ENCODE assay signal across 17 cellular contexts in genomic region chr15:36323607-36324006, GRCh38.
DNase-seq lines count a peak whose midpoint lies in the region; ATAC-seq and TF ChIP-seq lines count a peak whose summit lies in the region.
"Had no signal": no experiment of that assay in that cellular context is flagged by ENCODE, and none has a peak within 500 bp of the region (broad histone marks: within the 10 kb centered on the region; RNA-seq: fewer than 3 reads in every experiment).

No MANE protein-coding gene starts in this region.

- no peak for TF ChIP-seq CTCF in astrocyte of the cerebellum (IDR thresholded peaks at IDR 0.05; ENCODE audit: low read depth, low read length, missing control alignments)

- peaks cover 4% of the 10 kb centered on the region for H3K9me3 Mint-ChIP-seq in stimulated activated effector memory CD8-positive, alpha-beta T cell treated with anti-CD3 and anti-CD28 coated beads, Interleukin-12 subunit alpha, Interleukin-12 subunit beta, amount 100 ng/mL, for 72 hours

- H3K36me3 Mint-ChIP-seq in stimulated activated effector memory CD8-positive, alpha-beta T cell treated with anti-CD3 and anti-CD28 coated beads, Interleukin-12 subunit alpha, Interleukin-12 subunit beta, amount 100 ng/mL, for 72 hours, result no peaks in the 10 kb centered on the region

- H3K4me1 Mint-ChIP-seq in stimulated activated effector memory CD8-positive, alpha-beta T cell treated with anti-CD3 and anti-CD28 coated beads, Interleukin-12 subunit alpha, Interleukin-12 subunit beta, amount 100 ng/mL, for 72 hours, result no peaks in the 10 kb centered on the region

- H3K27ac Mint-ChIP-seq in stimulated activated effector memory CD8-positive, alpha-beta T cell treated with anti-CD3 and anti-CD28 coated beads, Interleukin-12 subunit alpha, Interleukin-12 subunit beta, amount 100 ng/mL, for 72 hours, result no peak overlapping the region
- H3K27ac Mint-ChIP-seq: CD4-positive, alpha-beta T cell had no signal

- DNase-seq in DMS79 (lab: John Stamatoyannopoulos, UW), result peak; percentile 86
- DNase-seq in M059J (ENCODE audit: low read depth), result peak; percentile 81
- DNase-seq in astrocyte of the cerebellum (ENCODE audit: low read depth), result peak; percentile 53
- DNase-seq in renal cortical epithelial cell (ENCODE audit: low read depth), result peak; percentile 2
- no peak for DNase-seq in NCI-H1694 (lab: John Stamatoyannopoulos, UW)
- DNase-seq in stimulated activated effector memory CD8-positive, alpha-beta T cell treated with anti-CD3 and anti-CD28 coated beads, Interleukin-12 subunit alpha, Interleukin-12 subunit beta, amount 100 ng/mL, for 72 hours (ENCODE audit: low spot score in 2 of 2), result no peak
- DNase-seq in NCI-H1417 treated with DMSO at 0.1 percent for 48 hours (lab: John Stamatoyannopoulos, UW), result no peak
- DNase-seq: Calu3; CD4-positive, alpha-beta T cell; DND-41; NCI-H1092; NCI-H1694 treated with DMSO at 0.1 percent for 48 hours; NCI-H446 treated with DMSO at 0.1 percent for 48 hours; NCI-H82; SHP77 treated with DMSO at 0.1 percent for 48 hours had no signal

- no peak overlapping the region for H3K4me3 ChIP-seq in astrocyte of the cerebellum (ENCODE audit: low read depth, low read length)
- H3K4me3 ChIP-seq: HAP-1, K562 had no signal

- in situ Hi-C loops in astrocyte of the cerebellum (cut with HindIII; ENCODE audit: low sequenced_read_pairs), result no loop called here

- no peak overlapping the region for H3K4me3 Mint-ChIP-seq in stimulated activated effector memory CD8-positive, alpha-beta T cell treated with anti-CD3 and anti-CD28 coated beads, Interleukin-12 subunit alpha, Interleukin-12 subunit beta, amount 100 ng/mL, for 72 hours
- H3K4me3 Mint-ChIP-seq: CD4-positive, alpha-beta T cell had no signal

- no peak for ATAC-seq in stimulated activated effector memory CD8-positive, alpha-beta T cell treated with anti-CD3 and anti-CD28 coated beads, Interleukin-12 subunit alpha, Interleukin-12 subunit beta, amount 100 ng/mL, for 72 hours
- ATAC-seq: K562 had no signal

Comparison
In these comparisons a context has a peak if more than half of its experiments do, and no peak if none do; other contexts are left out.
1. DNase-seq: peak in DMS79 (single experiment), M059J (single experiment), astrocyte of the cerebellum (single experiment) and renal cortical epithelial cell (single experiment); none in NCI-H1694 (single experiment), stimulated activated effector memory CD8-positive, alpha-beta T cell treated with anti-CD3 and anti-CD28 coated beads, Interleukin-12 subunit alpha, Interleukin-12 subunit beta, amount 100 ng/mL, for 72 hours (0 of 2) and NCI-H1417 treated with DMSO at 0.1 percent for 48 hours (single experiment).